In the genomic region with DNA sequence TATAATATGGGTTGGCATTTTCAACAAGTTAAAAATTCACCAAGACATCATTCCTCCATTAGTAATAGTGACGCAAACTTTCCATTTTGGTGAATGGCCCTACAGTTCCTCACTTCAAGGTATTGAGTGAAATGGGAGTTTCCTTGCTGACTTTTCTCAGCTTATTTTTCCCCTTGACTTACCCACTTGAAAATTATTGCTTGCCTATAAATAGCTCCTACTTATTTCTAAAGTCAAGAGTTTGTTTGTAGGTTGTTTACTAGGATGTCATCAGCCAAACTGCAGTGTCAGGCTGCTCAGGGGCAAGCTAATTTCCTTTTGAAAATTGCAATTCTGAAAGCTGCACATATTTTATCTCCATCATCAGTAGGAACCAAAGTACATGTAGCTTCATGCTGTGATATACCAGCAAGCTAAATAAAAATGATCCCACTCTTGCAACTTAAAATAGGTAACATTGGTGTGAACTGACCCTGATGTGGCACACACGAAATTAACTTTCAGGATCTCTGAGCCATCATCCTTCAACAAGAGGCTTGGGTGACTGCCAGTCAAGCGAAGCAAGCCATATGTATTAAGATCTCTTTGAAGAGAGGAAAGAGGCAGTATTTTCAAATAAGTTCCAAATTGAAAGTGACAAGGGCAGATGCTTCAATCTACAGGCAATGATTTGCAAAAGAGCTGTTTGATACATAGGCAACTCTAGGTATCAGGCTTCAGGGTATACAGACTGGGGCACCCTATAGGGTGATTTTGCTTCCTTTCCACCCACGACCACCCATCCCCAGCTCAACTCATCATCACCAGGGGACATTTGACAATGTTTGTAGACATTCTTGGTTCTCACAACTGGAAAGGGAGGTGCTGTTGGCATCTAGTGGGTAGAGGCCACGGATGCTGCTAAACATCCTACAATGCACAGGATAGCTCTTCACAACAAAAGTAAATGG, we compare ENCODE assay signal across 15 cellular contexts.
DNase-seq lines count a peak whose midpoint lies in the region; ATAC-seq lines count a peak whose summit lies in the region.
"Had no signal": no experiment of that assay in that cellular context is flagged by ENCODE, and none has a peak within 500 bp of the region (broad histone marks: within the 10 kb centered on the region; RNA-seq: fewer than 3 reads in every experiment).

No MANE protein-coding gene starts in this region.

- H3K27me3 Mint-ChIP-seq in activated T-cell treated with anti-CD3 and anti-CD28 coated beads, Interleukin-2, amount 50 U/mL, for 4 hours (ENCODE audit: low read depth) = no peaks in the 10 kb centered on the region
- no peaks in the 10 kb centered on the region for H3K27me3 Mint-ChIP-seq in T-helper 17 cell

- peak overlapping the region; percentile 24 for H3K4me3 Mint-ChIP-seq in activated T-cell treated with anti-CD3 and anti-CD28 coated beads, Interleukin-2, amount 50 U/mL, for 4 hours
- peak overlapping the region; percentile 25 for H3K4me3 Mint-ChIP-seq in T-helper 17 cell
- H3K4me3 Mint-ChIP-seq in stimulated activated effector memory CD8-positive, alpha-beta T cell treated with anti-CD3 and anti-CD28 coated beads, Interleukin-12 subunit alpha, Interleukin-12 subunit beta, amount 100 ng/mL, for 72 hours = no peak overlapping the region
- H3K4me3 Mint-ChIP-seq: nephron progenitor cell had no signal

- H3K4me1 Mint-ChIP-seq in activated T-cell treated with anti-CD3 and anti-CD28 coated beads, Interleukin-2, amount 50 U/mL, for 4 hours (ENCODE audit: low read depth) = peaks cover 37% of the 10 kb centered on the region
- H3K4me1 Mint-ChIP-seq in T-helper 17 cell = peaks cover 24% of the 10 kb centered on the region
- peaks cover 35% of the 10 kb centered on the region for H3K4me1 Mint-ChIP-seq in stimulated activated effector memory CD8-positive, alpha-beta T cell treated with anti-CD3 and anti-CD28 coated beads, Interleukin-12 subunit alpha, Interleukin-12 subunit beta, amount 100 ng/mL, for 72 hours

- ATAC-seq in activated T-cell treated with anti-CD3 and anti-CD28 coated beads, Interleukin-2, amount 50 U/mL, for 4 hours = peak; percentile 63 to 65
- ATAC-seq in GM21723 (IDR thresholded peaks at IDR 0.05; ENCODE audit: unreplicated experiment) = peak; percentile 40
- ATAC-seq in T-helper 17 cell = no peak
- peak; percentile 56 for ATAC-seq in stimulated activated effector memory CD8-positive, alpha-beta T cell treated with anti-CD3 and anti-CD28 coated beads, Interleukin-12 subunit alpha, Interleukin-12 subunit beta, amount 100 ng/mL, for 72 hours

- no peaks in the 10 kb centered on the region for H3K27me3 ChIP-seq in MG63

- H3K36me3 Mint-ChIP-seq in activated T-cell treated with anti-CD3 and anti-CD28 coated beads, Interleukin-2, amount 50 U/mL, for 4 hours (ENCODE audit: insufficient read depth) = no peaks in the 10 kb centered on the region
- no peaks in the 10 kb centered on the region for H3K36me3 Mint-ChIP-seq in T-helper 17 cell (ENCODE audit: low read depth)
- no peaks in the 10 kb centered on the region for H3K36me3 Mint-ChIP-seq in stimulated activated effector memory CD8-positive, alpha-beta T cell treated with anti-CD3 and anti-CD28 coated beads, Interleukin-12 subunit alpha, Interleukin-12 subunit beta, amount 100 ng/mL, for 72 hours

- no peak overlapping the region for H3K4me3 ChIP-seq in MG63
- H3K4me3 ChIP-seq: lung had no signal

- H3K36me3 ChIP-seq in MG63 = no peaks in the 10 kb centered on the region

- no peaks in the 10 kb centered on the region for H3K9me3 Mint-ChIP-seq in activated T-cell treated with anti-CD3 and anti-CD28 coated beads, Interleukin-2, amount 50 U/mL, for 4 hours
- H3K9me3 Mint-ChIP-seq in stimulated activated effector memory CD8-positive, alpha-beta T cell treated with anti-CD3 and anti-CD28 coated beads, Interleukin-12 subunit alpha, Interleukin-12 subunit beta, amount 100 ng/mL, for 72 hours = no peaks in the 10 kb centered on the region
- H3K9me3 Mint-ChIP-seq: nephron progenitor cell had no signal

- H3K27ac Mint-ChIP-seq in T-helper 17 cell = peak overlapping the region; percentile 19
- H3K27ac Mint-ChIP-seq in stimulated activated effector memory CD8-positive, alpha-beta T cell treated with anti-CD3 and anti-CD28 coated beads, Interleukin-12 subunit alpha, Interleukin-12 subunit beta, amount 100 ng/mL, for 72 hours = peak overlapping the region; percentile 65
- H3K27ac Mint-ChIP-seq: nephron progenitor cell had no signal

- DNase-seq in activated T-cell treated with anti-CD3 and anti-CD28 coated beads, Interleukin-2, amount 50 U/mL, for 4 hours = no peak
- DNase-seq in activated T-cell treated with anti-CD3 and anti-CD28 coated beads, Interleukin-2, amount 50 U/mL, for 1 hour = no peak
- DNase-seq in T-helper 17 cell = no peak
- DNase-seq in stimulated activated effector memory CD8-positive, alpha-beta T cell treated with anti-CD3 and anti-CD28 coated beads, Interleukin-12 subunit alpha, Interleukin-12 subunit beta, amount 100 ng/mL, for 72 hours (ENCODE audit: low spot score in 2 of 2) = no peak
- DNase-seq in NCI-H1417 treated with DMSO at 0.1 percent for 48 hours (lab: John Stamatoyannopoulos, UW) = no peak
- no peak for DNase-seq in MG63
- DNase-seq in effector CD8-positive, alpha-beta T cell (lab: John Stamatoyannopoulos, UW) = no peak
- DNase-seq: DMS153; effector CD4-positive, alpha-beta T cell; GOT3; MV-4-11; nephron progenitor cell; trophoblast cell had no signal

- H3K9me3 ChIP-seq in T-helper 17 cell (ENCODE audit: control insufficient read depth, low read length, poor library complexity, severe bottlenecking) = no peaks in the 10 kb centered on the region
- no peaks in the 10 kb centered on the region for H3K9me3 ChIP-seq in MG63
